8 cellular contexts compared by ENCODE assay signal in genomic region chr12:123973552-123974341, GRCh38. TPM values are rescaled to one million over a fixed set of nuclear protein-coding genes. Genes with fewer than 3 reads are reported as not detected.
DNase-seq lines count a peak whose midpoint lies in the region; ATAC-seq and TF ChIP-seq lines count a peak whose summit lies in the region.

No MANE protein-coding gene starts in this region.

- intact Hi-C loops in ascending aorta (cut with DNase I): loop anchor here (2.0 to 5.0 kb wide), 4 partner anchors 216 to 1746 kb away; partner anchors contain the start of genes ATP6V0A2, DIABLO and NCOR2

- no peaks in the 10 kb centered on the region for H3K9me3 ChIP-seq in ascending aorta
- H3K9me3 ChIP-seq in iPS-15b (ENCODE audit: control insufficient read depth, insufficient read depth, low read length): no peaks in the 10 kb centered on the region

- H3K4me3 ChIP-seq in ascending aorta: peak overlapping the region; percentile 72 to 91
- H3K4me3 ChIP-seq in iPS-15b (ENCODE audit: low read depth, low read length): peak overlapping the region; percentile 70
- H3K4me3 ChIP-seq in skeletal muscle cell (ENCODE audit: low read depth, low read length): peak overlapping the region; percentile 78

- H3K27me3 ChIP-seq in ascending aorta (no peaks in the 10 kb centered on the region), iPS-15b (ENCODE audit: control insufficient read depth, insufficient read depth, low read length) (peaks cover 56% of the 10 kb centered on the region), foreskin keratinocyte (no peaks in the 10 kb centered on the region)

- H3K27ac ChIP-seq in ascending aorta (peak overlapping the region; percentile 66 to 97), foreskin keratinocyte (no peak overlapping the region)

- DNase-seq in NCI-H1092 (lab: John Stamatoyannopoulos, UW) (peak; percentile 3), NCI-H1092 treated with DMSO at 0.1 percent for 48 hours (lab: John Stamatoyannopoulos, UW) (no peak), RPMI8226 (peak; percentile 27), ascending aorta (ENCODE audit: low spot score in 2 of 2) (peak in 1 of 2 donors; percentile 67), skeletal muscle cell (ENCODE audit: low read depth) (no peak), foreskin keratinocyte (no peak)

- ATAC-seq in HG03025 (IDR thresholded peaks at IDR 0.05; ENCODE audit: low FRiP score, unreplicated experiment) (peak; percentile 10), foreskin keratinocyte (no peak)

- no peak overlapping the region for H3K9ac ChIP-seq in iPS-15b (ENCODE audit: low read depth, low read length)

- H3K36me3 ChIP-seq in ascending aorta: peaks cover 0 to 1% of the 10 kb centered on the region in 2 donors
- peaks cover 3% of the 10 kb centered on the region for H3K36me3 ChIP-seq in iPS-15b (ENCODE audit: control insufficient read depth, insufficient read depth, low read length)

- H3K4me1 ChIP-seq in ascending aorta: peaks cover 4 to 22% of the 10 kb centered on the region in 2 donors
- H3K4me1 ChIP-seq in iPS-15b (ENCODE audit: control insufficient read depth, insufficient read depth, low read length): no peaks in the 10 kb centered on the region
- H3K4me1 ChIP-seq in foreskin keratinocyte: peaks cover 12% of the 10 kb centered on the region

- TF ChIP-seq CTCF in ascending aorta (IDR thresholded peaks at IDR 0.05): no peak
- no peak for TF ChIP-seq CTCF in foreskin keratinocyte (conservative IDR thresholded peaks at IDR 0.05)

RNA-seq across cellular contexts. Expression of gene ZNF664, which starts 0.7 kb away (rescaled TPM):
- total RNA-seq in ascending aorta: 27.7 TPM
- total RNA-seq in foreskin keratinocyte: 58.2 and 64.9 TPM in 2 replicates
- polyA plus RNA-seq in foreskin keratinocyte: 19.4 and 21.9 TPM in 2 replicates

RNA-seq across cellular contexts. Expression of gene CCDC92, which starts 1.1 kb away (rescaled TPM):
- total RNA-seq in ascending aorta: 31.0 TPM
- 14.7 and 15.8 TPM in 2 replicates for total RNA-seq in foreskin keratinocyte
- 23.0 and 26.9 TPM in 2 replicates for polyA plus RNA-seq in foreskin keratinocyte

Comparison
In these comparisons a context has a peak if more than half of its experiments do, and no peak if none do; other contexts are left out.
1. DNase-seq: peak in NCI-H1092 (single experiment) and RPMI8226 (single experiment); none in NCI-H1092 treated with DMSO at 0.1 percent for 48 hours (single experiment), skeletal muscle cell (single experiment) and foreskin keratinocyte (0 of 2).
2. Peak in every context shown above with its lines, with median percentiles within 50 percentile points of each other: H3K4me3 ChIP-seq.